Comparison of ENCODE assay signal across 8 cellular contexts in genomic region chr13:22278336-22278929, GRCh38.
DNase-seq lines count a peak whose midpoint lies in the region; ATAC-seq and TF ChIP-seq lines count a peak whose summit lies in the region.

No MANE protein-coding gene starts in this region.

- no peak overlapping the region for H3K4me3 Mint-ChIP-seq in Caco-2 (ENCODE audit: unreplicated experiment)
- no peak overlapping the region for H3K4me3 Mint-ChIP-seq in neural crest cell

- H3K9me3 ChIP-seq in Caco-2 (no peaks in the 10 kb centered on the region), thyroid gland (no peaks in the 10 kb centered on the region)

- WGBS in thyroid gland, 2 donors = 57 to 64% methylated on average over 5 of the region's 5 CpGs

- DNase-seq in Caco-2 (peak; percentile 51 to 60), GM20000 (ENCODE audit: low spot score) (peak; percentile 40), NB4 (ENCODE audit: low read depth) (peak; percentile 62), neural crest cell (ENCODE audit: low read depth, low spot score) (peak; percentile 47), thyroid gland (peak; percentile 15 to 19)
- DNase-seq in activated CD4-positive, alpha-beta T cell treated with anti-CD3 and anti-CD28 coated beads for 4 hours = peak; percentile 60 to 75
- DNase-seq in effector CD4-positive, alpha-beta T cell = peak; percentile 49

- no peak for ATAC-seq in HG03442 (IDR thresholded peaks at IDR 0.05; ENCODE audit: unreplicated experiment)

- no TSS peak for BruUV-seq in Caco-2 (replicated peaks; lab: Mats Ljungman, UMichigan)

- H3K27ac Mint-ChIP-seq in Caco-2 (ENCODE audit: unreplicated experiment) (no peak overlapping the region), neural crest cell (ENCODE audit: unreplicated experiment) (no peak overlapping the region)

- CTCF ChIA-PET in Caco-2 (lab: Charles Lee) = no interaction called here

- H3K4me1 ChIP-seq in Caco-2 (no peaks in the 10 kb centered on the region), thyroid gland (no peaks in the 10 kb centered on the region)

- TF ChIP-seq CTCF in Caco-2 (IDR thresholded peaks at IDR 0.05; ENCODE audit: insufficient read depth in 1 of 2, low read depth in 1 of 2, low read length in 1 of 2, severe bottlenecking in 1 of 2, unreplicated experiment in 1 of 2) (peak; percentile 54 to 63), GM20000 (IDR thresholded peaks at IDR 0.05; ENCODE audit: extremely low read depth, missing control alignments) (peak; percentile 29), NB4 (IDR thresholded peaks at IDR 0.05; ENCODE audit: low read depth, low read length) (peak; percentile 57), neural crest cell (conservative IDR thresholded peaks at IDR 0.05) (peak; percentile 65), thyroid gland (IDR thresholded peaks at IDR 0.05) (peak in 2 of 6 experiments; percentile 14 to 16)

- H3K27me3 ChIP-seq in Caco-2 (replicated peaks; ENCODE audit: control insufficient read depth, insufficient read depth, low read length) (no peaks in the 10 kb centered on the region), thyroid gland (no peaks in the 10 kb centered on the region)

- TF ChIP-seq POLR2A in NB4 (IDR thresholded peaks at IDR 0.05; ENCODE audit: extremely low read depth, insufficient read length) (no peak), thyroid gland (IDR thresholded peaks at IDR 0.05) (no peak)

- H3K4me1 Mint-ChIP-seq in Caco-2 (ENCODE audit: low read depth, unreplicated experiment) = no peaks in the 10 kb centered on the region
- no peaks in the 10 kb centered on the region for H3K4me1 Mint-ChIP-seq in neural crest cell

- H3K27me3 Mint-ChIP-seq in Caco-2 (ENCODE audit: insufficient read depth, unreplicated experiment) = no peaks in the 10 kb centered on the region
- H3K27me3 Mint-ChIP-seq in neural crest cell (ENCODE audit: low read depth) = no peaks in the 10 kb centered on the region

- intact Hi-C loops in Caco-2 (cut with micrococcal nuclease; ENCODE audit: unreplicated experiment) = loop anchor here (1.0 to 2.0 kb wide), 3 partner anchors 430 to 653 kb away; no protein-coding TSS in a partner anchor
- intact Hi-C loops in thyroid gland (cut with DNase I) = no loop called here

- no peak overlapping the region for H3K27ac ChIP-seq in thyroid gland

- no peaks in the 10 kb centered on the region for H3K36me3 Mint-ChIP-seq in Caco-2 (ENCODE audit: insufficient read depth, unreplicated experiment)
- H3K36me3 Mint-ChIP-seq in neural crest cell (ENCODE audit: low read depth) = no peaks in the 10 kb centered on the region

- POLR2A ChIA-PET in Caco-2 (lab: Charles Lee) = no interaction called here

- no peaks in the 10 kb centered on the region for H3K9me3 Mint-ChIP-seq in Caco-2 (ENCODE audit: unreplicated experiment)
- no peaks in the 10 kb centered on the region for H3K9me3 Mint-ChIP-seq in neural crest cell

- H3K4me3 ChIP-seq in Caco-2 (ENCODE audit: low read depth, low read length) (no peak overlapping the region), NB4 (ENCODE audit: low read depth, low read length) (no peak overlapping the region), thyroid gland (replicated peaks in 1 of 3) (no peak overlapping the region)

- H3K36me3 ChIP-seq in Caco-2 (ENCODE audit: control insufficient read depth, insufficient read depth, low read length) (no peaks in the 10 kb centered on the region), thyroid gland (no peaks in the 10 kb centered on the region)

Comparison
In these comparisons a context has a peak if more than half of its experiments do, and no peak if none do; other contexts are left out.
1. DNase-seq: peak in every context shown above with its lines; median percentile 68 in activated CD4-positive, alpha-beta T cell treated with anti-CD3 and anti-CD28 coated beads for 4 hours; 62 in NB4; 56 in Caco-2; 49 in effector CD4-positive, alpha-beta T cell; 47 in neural crest cell; 40 in GM20000; 17 in thyroid gland.